In the genomic region with DNA sequence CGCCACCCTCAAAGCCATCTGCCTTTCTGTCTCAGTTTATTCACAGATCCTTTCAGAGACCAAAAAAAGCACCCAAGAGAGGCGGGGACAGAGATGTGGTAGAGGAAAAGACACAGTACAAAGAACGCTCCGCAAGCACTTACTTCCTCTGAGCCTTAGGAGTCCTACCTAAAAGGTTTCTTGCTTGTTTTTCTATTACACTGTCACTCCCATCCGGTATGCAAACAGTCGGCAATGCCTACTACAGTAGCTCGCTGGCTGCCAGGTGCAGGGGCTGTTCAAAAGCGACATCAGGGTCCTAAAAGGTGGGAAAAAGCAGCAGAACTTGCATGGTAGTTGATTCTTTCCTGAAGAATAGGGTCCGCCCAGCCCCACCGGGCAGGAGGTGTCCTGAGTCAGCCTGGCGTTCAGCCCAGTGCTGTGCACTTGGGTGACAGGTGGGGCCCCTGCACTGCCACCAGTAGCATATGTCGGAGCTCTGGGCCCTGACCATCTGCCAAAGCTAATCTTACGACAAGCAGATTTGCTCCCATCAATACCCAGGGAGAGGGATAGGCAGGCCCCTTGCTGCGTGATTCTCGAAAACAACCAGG, we compare ENCODE assay signal across 8 cellular contexts. TPM values are rescaled to one million over a fixed set of nuclear protein-coding genes. Genes with fewer than 3 reads are reported as not detected.
DNase-seq lines count a peak whose midpoint lies in the region; ATAC-seq lines count a peak whose summit lies in the region.

No MANE protein-coding gene starts in this region.

- no peak overlapping the region for H2BK15ac ChIP-seq in mesenchymal stem cell (ENCODE audit: low read depth, poor library complexity, severe bottlenecking)

- H3K9me3 ChIP-seq in KOPT-K1 (ENCODE audit: insufficient read depth, low read length, poor library complexity, severe bottlenecking) (no peaks in the 10 kb centered on the region), mesenchymal stem cell (ENCODE audit: control insufficient read depth, low read length) (no peaks in the 10 kb centered on the region)

- H3K4ac ChIP-seq in mesenchymal stem cell (ENCODE audit: low read depth in 1 of 2, low read length in 2 of 2): no peak overlapping the region

- peaks cover 10% of the 10 kb centered on the region; the same call in 1 of the 2 replicates for H3K36me3 ChIP-seq in KOPT-K1 (ENCODE audit: insufficient read depth, low read length)
- peaks cover 13 to 28% of the 10 kb centered on the region in 2 experiments for H3K36me3 ChIP-seq in mesenchymal stem cell (ENCODE audit: control insufficient read depth in 1 of 2, insufficient read depth in 2 of 2, low read depth in 1 of 2, low read length in 2 of 2)

- no peak overlapping the region for H2BK5ac ChIP-seq in mesenchymal stem cell (ENCODE audit: low read depth, low read length, poor library complexity, severe bottlenecking)

- H3K27me3 ChIP-seq in mesenchymal stem cell (ENCODE audit: control insufficient read depth in 1 of 2, insufficient read depth in 1 of 2, low read length in 2 of 2): no peaks in the 10 kb centered on the region

- H4K91ac ChIP-seq in mesenchymal stem cell (ENCODE audit: low read length): no peak overlapping the region

- H3K4me1 ChIP-seq in mesenchymal stem cell (ENCODE audit: control insufficient read depth, insufficient read depth, low read depth, low read length): peaks cover 13% of the 10 kb centered on the region

- H2AFZ ChIP-seq in mesenchymal stem cell (ENCODE audit: low read depth, low read length): peak overlapping the region; percentile 98

- H3K14ac ChIP-seq in mesenchymal stem cell (ENCODE audit: low read length in 2 of 2): no peak overlapping the region

- no peak overlapping the region for H3K23ac ChIP-seq in mesenchymal stem cell (ENCODE audit: low read length in 2 of 2)

- peak overlapping the region in 1 of 2 experiments; percentile 93 for H3K18ac ChIP-seq in mesenchymal stem cell (ENCODE audit: low read depth in 1 of 2, low read length in 2 of 2)

- H2BK120ac ChIP-seq in mesenchymal stem cell (ENCODE audit: low read depth, low read length): no peak overlapping the region

- DNase-seq in Daoy (ENCODE audit: low read depth): peak; percentile 32
- DNase-seq in activated CD4-positive, CD25-positive, alpha-beta regulatory T cell treated with anti-CD3 and anti-CD28 coated beads, Interleukin-2, amount 50 U/mL, for 16 hours (ENCODE audit: low read depth, low spot score): peak; percentile 16
- peak; percentile 21 to 60 for DNase-seq in dermis microvascular lymphatic vessel endothelial cell (ENCODE audit: low read depth in 2 of 2)
- DNase-seq in mesenchymal stem cell: no peak
- peak; percentile 18 for DNase-seq in superior temporal gyrus (ENCODE audit: extremely low spot score)
- DNase-seq in SK-N-DZ (ENCODE audit: low spot score): no peak

- H3K27ac ChIP-seq in KOPT-K1 (ENCODE audit: low read depth, low read length, poor library complexity, severe bottlenecking): peak overlapping the region; percentile 67
- no peak overlapping the region for H3K27ac ChIP-seq in mesenchymal stem cell (ENCODE audit: low read length, poor library complexity, severe bottlenecking)

- peak overlapping the region; percentile 55 for H4K8ac ChIP-seq in mesenchymal stem cell (ENCODE audit: low read length)

- H3K79me1 ChIP-seq in mesenchymal stem cell (replicated peaks; ENCODE audit: low read length, poor library complexity, severe bottlenecking): peaks cover 45% of the 10 kb centered on the region

- H2BK12ac ChIP-seq in mesenchymal stem cell (ENCODE audit: low read length in 2 of 2): no peak overlapping the region

- peak; percentile 23 for ATAC-seq in GM21717 (IDR thresholded peaks at IDR 0.05; ENCODE audit: unreplicated experiment)

- peak overlapping the region; percentile 84 for H3K4me2 ChIP-seq in mesenchymal stem cell (ENCODE audit: low read length, poor library complexity, severe bottlenecking)

- peak overlapping the region; percentile 91 for H3K9ac ChIP-seq in mesenchymal stem cell (ENCODE audit: low read length)

- WGBS in mesenchymal stem cell: 13% methylated on average over 14 of the region's 15 CpGs

- peak overlapping the region; percentile 97 to 100 for H3K4me3 ChIP-seq in mesenchymal stem cell (ENCODE audit: insufficient read depth in 1 of 2, low read depth in 1 of 2, low read length in 2 of 2)

- H2AK5ac ChIP-seq in mesenchymal stem cell (ENCODE audit: low read length, severe bottlenecking): no peak overlapping the region

RNA-seq across cellular contexts. Expression of a gene that starts 0.7 kb away (rescaled TPM):
- total RNA-seq in Daoy (2014; rRNA removed; shearing (Covaris generic)): 5.2 and 33.1 TPM in 2 replicates
- 63.3 and 63.7 TPM in 2 replicates for total RNA-seq in dermis microvascular lymphatic vessel endothelial cell
- 7.4 TPM for polyA plus RNA-seq in mesenchymal stem cell (2013, experiment 1 of 2)
- 7.4 TPM for polyA plus RNA-seq in mesenchymal stem cell (2013, experiment 2 of 2)
- polyA plus RNA-seq in SK-N-DZ (2014; cell fraction: cytosol; rRNA removed): 21.2 and 34.4 TPM in 2 replicates
- 55.3 and 70.7 TPM in 2 replicates for polyA plus RNA-seq in SK-N-DZ (2014; cell fraction: nucleus; rRNA removed)

RNA-seq across cellular contexts. Expression of a gene that starts 30.1 kb away (rescaled TPM):
- total RNA-seq in Daoy (2014; rRNA removed; shearing (Covaris generic)): 9.6 and 14.4 TPM in 2 replicates
- 42.0 and 55.1 TPM in 2 replicates for total RNA-seq in dermis microvascular lymphatic vessel endothelial cell
- polyA plus RNA-seq in mesenchymal stem cell (2013, experiment 1 of 2): 768 TPM
- polyA plus RNA-seq in mesenchymal stem cell (2013, experiment 2 of 2): 790 TPM
- polyA plus RNA-seq in SK-N-DZ (2014; cell fraction: cytosol; rRNA removed): 25.4 and 27.8 TPM in 2 replicates
- 15.9 and 22.8 TPM in 2 replicates for polyA plus RNA-seq in SK-N-DZ (2014; cell fraction: nucleus; rRNA removed)

RNA-seq across cellular contexts. Expression of a gene that starts 40.1 kb away (rescaled TPM):
- total RNA-seq in Daoy (2014; rRNA removed; shearing (Covaris generic)): not detected in 2 replicates
- total RNA-seq in dermis microvascular lymphatic vessel endothelial cell: 0.51 TPM in 2 replicates
- 0.12 TPM for polyA plus RNA-seq in mesenchymal stem cell (2013, experiment 1 of 2)
- polyA plus RNA-seq in mesenchymal stem cell (2013, experiment 2 of 2): 0.08 TPM
- polyA plus RNA-seq in SK-N-DZ (2014; cell fraction: cytosol; rRNA removed): 0.29 TPM in 1 of 2 replicates, not detected in the other
- not detected in 2 replicates for polyA plus RNA-seq in SK-N-DZ (2014; cell fraction: nucleus; rRNA removed)

Comparison
In these comparisons a context has a peak if more than half of its experiments do, and no peak if none do; other contexts are left out.
1. DNase-seq: peak in Daoy (single experiment), activated CD4-positive, CD25-positive, alpha-beta regulatory T cell treated with anti-CD3 and anti-CD28 coated beads, Interleukin-2, amount 50 U/mL, for 16 hours (single experiment), dermis microvascular lymphatic vessel endothelial cell (2 of 2) and superior temporal gyrus (single experiment); none in mesenchymal stem cell (single experiment) and SK-N-DZ (single experiment).